ENCODE assay signal across 16 cellular contexts in the genomic region with DNA sequence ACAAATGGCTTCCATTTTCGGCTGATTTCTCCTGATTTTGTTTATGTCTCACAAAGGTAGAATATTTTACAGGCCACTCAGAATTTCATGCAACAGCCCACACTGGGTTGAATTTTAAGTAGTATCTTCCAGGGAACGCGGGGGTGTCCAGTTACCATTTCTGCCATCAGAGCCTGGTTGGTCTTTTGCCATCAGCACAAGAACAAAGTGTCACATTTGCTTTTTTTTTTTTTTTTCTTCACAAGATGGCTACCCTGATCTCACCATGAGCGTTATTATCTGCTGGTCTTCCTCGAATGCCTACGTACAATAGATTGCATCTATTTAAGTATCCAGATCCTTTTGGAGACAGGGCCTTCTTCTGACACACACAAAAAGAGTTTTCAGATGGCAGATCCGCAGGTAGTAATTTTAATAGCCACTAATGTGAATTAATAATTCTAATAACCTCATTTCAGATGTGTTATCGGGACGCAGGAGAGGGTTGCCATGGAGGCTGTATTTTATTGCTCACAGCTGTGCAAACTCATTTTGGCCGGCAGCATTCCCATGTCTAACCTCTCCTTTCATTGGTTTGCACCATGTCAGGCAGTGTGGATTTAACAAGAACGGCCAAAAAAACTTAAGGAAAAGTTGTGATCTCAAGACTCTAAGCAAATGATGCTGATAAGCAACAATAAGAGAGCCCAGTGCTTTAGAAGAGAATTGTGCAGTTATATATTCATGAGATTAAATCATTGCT.
DNase-seq lines count a peak whose midpoint lies in the region; ATAC-seq and TF ChIP-seq lines count a peak whose summit lies in the region.
"Had no signal": no experiment of that assay in that cellular context is flagged by ENCODE, and none has a peak within 500 bp of the region (broad histone marks: within the 10 kb centered on the region; RNA-seq: fewer than 3 reads in every experiment).

No MANE protein-coding gene starts in this region.

- no peak overlapping the region for H3K27ac Mint-ChIP-seq in MCF 10A (ENCODE audit: low read depth, unreplicated experiment)
- H3K27ac Mint-ChIP-seq: activated B cell treated with CpG ODN at 0.5 μM for 24 hours; activated CD8-positive, alpha-beta memory T cell treated with anti-CD3 and anti-CD28 coated beads, Interleukin-2, amount 10 ng/mL, durations not matched to agents 7 days and 5 days; CD14-positive monocyte; T-cell had no signal

- POLR2A ChIA-PET in MCF 10A (lab: Yijun Ruan, JAX), result no interaction called here

- no peaks in the 10 kb centered on the region for H3K27me3 Mint-ChIP-seq in MCF 10A (ENCODE audit: insufficient read depth, unreplicated experiment)
- H3K27me3 Mint-ChIP-seq: activated B cell treated with CpG ODN at 0.5 μM for 24 hours had no signal

- TF ChIP-seq POLR2A in gastrocnemius medialis (IDR thresholded peaks at IDR 0.05), result no peak

- in situ Hi-C loops in gastrocnemius medialis (cut with MboI; ENCODE audit: low sequenced_read_pairs in 4 of 4), result no loop called here

- no TSS peak for BruUV-seq in MCF 10A (replicated peaks; lab: Mats Ljungman, UMichigan)

- H3K4me3 ChIP-seq in gastrocnemius medialis, result no peak overlapping the region
- H3K4me3 ChIP-seq: thoracic aorta had no signal

- ATAC-seq in left cardiac atrium (peak; percentile 77 to 80), gastrocnemius medialis (peak; percentile 39 to 82), HG03039 (IDR thresholded peaks at IDR 0.05; ENCODE audit: unreplicated experiment) (no peak)
- ATAC-seq: activated CD8-positive, alpha-beta memory T cell treated with anti-CD3 and anti-CD28 coated beads, Interleukin-2, amount 10 ng/mL, durations not matched to agents 7 days and 5 days; T-cell had no signal

- TF ChIP-seq CTCF in gastrocnemius medialis (IDR thresholded peaks at IDR 0.05 in 4 of 5, conservative IDR thresholded peaks at IDR 0.05 in 1 of 5) (no peak), MCF 10A (IDR thresholded peaks at IDR 0.05; ENCODE audit: unreplicated experiment) (no peak)

- CTCF ChIA-PET in MCF 10A (lab: Yijun Ruan, JAX), result no interaction called here

- H3K9me3 Mint-ChIP-seq in MCF 10A (ENCODE audit: unreplicated experiment), result no peaks in the 10 kb centered on the region
- H3K9me3 Mint-ChIP-seq: activated B cell treated with CpG ODN at 0.5 μM for 24 hours, T-cell had no signal

- intact Hi-C loops in left cardiac atrium (cut with DNase I), result no loop called here
- intact Hi-C loops in gastrocnemius medialis (cut with DNase I; ENCODE audit: low total_unique reads), result no loop called here
- intact Hi-C loops in MCF 10A (cut with micrococcal nuclease), result no loop called here

- H3K27ac ChIP-seq in gastrocnemius medialis, result no peak overlapping the region
- H3K27ac ChIP-seq: foreskin keratinocyte had no signal

- no peak overlapping the region for H3K4me3 Mint-ChIP-seq in MCF 10A (ENCODE audit: unreplicated experiment)
- H3K4me3 Mint-ChIP-seq: activated B cell treated with CpG ODN at 0.5 μM for 24 hours; activated CD8-positive, alpha-beta memory T cell treated with anti-CD3 and anti-CD28 coated beads, Interleukin-2, amount 10 ng/mL, durations not matched to agents 7 days and 5 days; CD14-positive monocyte; T-cell had no signal

- no peaks in the 10 kb centered on the region for H3K9me3 ChIP-seq in gastrocnemius medialis
- H3K9me3 ChIP-seq: thoracic aorta had no signal

- H3K36me3 Mint-ChIP-seq in MCF 10A (ENCODE audit: insufficient read depth, unreplicated experiment), result no peaks in the 10 kb centered on the region
- H3K36me3 Mint-ChIP-seq: activated CD8-positive, alpha-beta memory T cell treated with anti-CD3 and anti-CD28 coated beads, Interleukin-2, amount 10 ng/mL, durations not matched to agents 7 days and 5 days; CD14-positive monocyte; T-cell had no signal

- H3K36me3 ChIP-seq in gastrocnemius medialis, result no peaks in the 10 kb centered on the region
- H3K36me3 ChIP-seq: thoracic aorta had no signal

- H3K4me1 ChIP-seq in gastrocnemius medialis, result peaks cover 13 to 17% of the 10 kb centered on the region in 2 donors

- no peaks in the 10 kb centered on the region for H3K27me3 ChIP-seq in gastrocnemius medialis
- H3K27me3 ChIP-seq: foreskin keratinocyte had no signal

- DNase-seq in NCI-H1092 treated with DMSO at 0.1 percent for 48 hours (lab: John Stamatoyannopoulos, UW), result peak; percentile 86
- peak; percentile 73 for DNase-seq in NCI-H774 (lab: John Stamatoyannopoulos, UW)
- DNase-seq in left cardiac atrium, result no peak
- no peak for DNase-seq in gastrocnemius medialis
- no peak for DNase-seq in MCF 10A (ENCODE audit: unreplicated experiment)
- DNase-seq in NCI-H2107 (lab: John Stamatoyannopoulos, UW), result no peak
- DNase-seq: activated B cell treated with CpG ODN at 0.5 μM for 24 hours; activated CD8-positive, alpha-beta memory T cell treated with anti-CD3 and anti-CD28 coated beads, Interleukin-2, amount 10 ng/mL, durations not matched to agents 7 days and 5 days; activated naive CD4-positive, alpha-beta T cell treated with Interleukin-2 at 50 U/mL for 16 hours; foreskin keratinocyte; mesendoderm; OCI-M1; T-cell had no signal

- H3K4me1 Mint-ChIP-seq in MCF 10A (ENCODE audit: insufficient read depth, unreplicated experiment), result peaks cover 9% of the 10 kb centered on the region
- H3K4me1 Mint-ChIP-seq: activated B cell treated with CpG ODN at 0.5 μM for 24 hours; activated CD8-positive, alpha-beta memory T cell treated with anti-CD3 and anti-CD28 coated beads, Interleukin-2, amount 10 ng/mL, durations not matched to agents 7 days and 5 days; CD14-positive monocyte had no signal

Comparison
In these comparisons a context has a peak if more than half of its experiments do, and no peak if none do; other contexts are left out.
1. DNase-seq: peak in NCI-H1092 treated with DMSO at 0.1 percent for 48 hours (single experiment) and NCI-H774 (single experiment); none in left cardiac atrium (single experiment), gastrocnemius medialis (0 of 2), MCF 10A (single experiment) and NCI-H2107 (single experiment).